ENCODE assay signal across 1 cellular context in genomic region chr12:51341259-51342007, GRCh38.
TF ChIP-seq lines count a peak whose summit lies in the region.

No MANE protein-coding gene starts in this region.

TF ChIP-seq in HepG2, 621 proteins besides CTCF, POLR2A, EP300 and RAD21 (continued from another document and continues in another):
- TF ChIP-seq ARID4A (CRISPR knock-in tag; IDR thresholded peaks at IDR 0.05; ENCODE audit: borderline replicate concordance), result no peak; the same call in 1 of the 2 replicates
- TF ChIP-seq GATAD1 (CRISPR knock-in tag; IDR thresholded peaks at IDR 0.05), result no peak
- no peak for TF ChIP-seq FOXK2 (IDR thresholded peaks at IDR 0.05)
- no peak for TF ChIP-seq NFYC (CRISPR knock-in tag; IDR thresholded peaks at IDR 0.05)
- TF ChIP-seq FOXP1 (IDR thresholded peaks at IDR 0.05), result no peak
- no peak for TF ChIP-seq FOXP1 (CRISPR knock-in tag; IDR thresholded peaks at IDR 0.05)
- 0 out of 2 replicates have a peak, but pooled peaks have one; percentile 21 for TF ChIP-seq ZFY (CRISPR knock-in tag; IDR thresholded peaks at IDR 0.05)
- no peak for TF ChIP-seq MYNN (CRISPR knock-in tag; IDR thresholded peaks at IDR 0.05; ENCODE audit: low read depth)
- TF ChIP-seq ZNF639 (CRISPR knock-in tag; conservative IDR thresholded peaks at IDR 0.05), result no peak
- no peak for TF ChIP-seq ZNF562 (CRISPR knock-in tag; IDR thresholded peaks at IDR 0.05; ENCODE audit: borderline replicate concordance)
- no peak for TF ChIP-seq CREM (IDR thresholded peaks at IDR 0.05)
- no peak for TF ChIP-seq CREM (CRISPR knock-in tag; IDR thresholded peaks at IDR 0.05)
- TF ChIP-seq MBNL3 (CRISPR knock-in tag; conservative IDR thresholded peaks at IDR 0.05), result no peak
- peak; percentile 44; the same call in 1 of the 2 replicates for TF ChIP-seq RXRB (CRISPR knock-in tag; IDR thresholded peaks at IDR 0.05; ENCODE audit: borderline replicate concordance)
- TF ChIP-seq ZNF776 (CRISPR knock-in tag; IDR thresholded peaks at IDR 0.05), result no peak
- no peak for TF ChIP-seq ZSCAN30 (CRISPR knock-in tag; IDR thresholded peaks at IDR 0.05)
- no peak for TF ChIP-seq KMT2B (CRISPR knock-in tag; IDR thresholded peaks at IDR 0.05)
- TF ChIP-seq JARID2 (CRISPR knock-in tag; IDR thresholded peaks at IDR 0.05; ENCODE audit: insufficient replicate concordance), result no peak
- TF ChIP-seq ATF7-NPFF (CRISPR knock-in tag; IDR thresholded peaks at IDR 0.05; ENCODE audit: low read depth), result no peak
- no peak for TF ChIP-seq CHD4 (IDR thresholded peaks at IDR 0.05; ENCODE audit: borderline replicate concordance, low read length)
- peak; percentile 45; the same call in 1 of the 2 replicates for TF ChIP-seq ZBED4 (CRISPR knock-in tag; IDR thresholded peaks at IDR 0.05; ENCODE audit: borderline replicate concordance)
- no peak for TF ChIP-seq BATF2 (CRISPR knock-in tag; IDR thresholded peaks at IDR 0.05)
- no peak for TF ChIP-seq ZBTB37 (CRISPR knock-in tag; IDR thresholded peaks at IDR 0.05)
- no peak for TF ChIP-seq PITX1 (CRISPR knock-in tag; IDR thresholded peaks at IDR 0.05)
- TF ChIP-seq ZNF619 (CRISPR knock-in tag; IDR thresholded peaks at IDR 0.05), result no peak
- TF ChIP-seq ZNF740 (CRISPR knock-in tag; IDR thresholded peaks at IDR 0.05), result no peak
- TF ChIP-seq PCBP1 (IDR thresholded peaks at IDR 0.05; ENCODE audit: borderline replicate concordance, low read depth, low read length), result no peak
- no peak for TF ChIP-seq ZNF790 (CRISPR knock-in tag; IDR thresholded peaks at IDR 0.05; ENCODE audit: borderline replicate concordance)
- peak; percentile 22; the same call in 1 of the 2 replicates for TF ChIP-seq CEBPG (CRISPR knock-in tag; IDR thresholded peaks at IDR 0.05)
- no peak for TF ChIP-seq PRMT3 (CRISPR knock-in tag; IDR thresholded peaks at IDR 0.05; ENCODE audit: borderline replicate concordance, low read depth)
- no peak for TF ChIP-seq ZNF362 (CRISPR knock-in tag; IDR thresholded peaks at IDR 0.05; ENCODE audit: borderline replicate concordance)
- TF ChIP-seq HIVEP1 (CRISPR knock-in tag; IDR thresholded peaks at IDR 0.05), result no peak
- TF ChIP-seq EHMT2 (IDR thresholded peaks at IDR 0.05; ENCODE audit: borderline replicate concordance, low read depth, low read length), result no peak
- TF ChIP-seq ZNF747 (CRISPR knock-in tag; IDR thresholded peaks at IDR 0.05; ENCODE audit: borderline replicate concordance), result no peak
- TF ChIP-seq TARDBP (CRISPR knock-in tag; IDR thresholded peaks at IDR 0.05), result no peak
- TF ChIP-seq ZNF17 (CRISPR knock-in tag; IDR thresholded peaks at IDR 0.05), result no peak
- 0 out of 2 replicates have a peak, but pooled peaks have one; percentile 50 for TF ChIP-seq SMYD3 (CRISPR knock-in tag; IDR thresholded peaks at IDR 0.05)
- TF ChIP-seq BRCA1 (CRISPR knock-in tag; IDR thresholded peaks at IDR 0.05), result no peak
- no peak for TF ChIP-seq ZNF703 (CRISPR knock-in tag; IDR thresholded peaks at IDR 0.05; ENCODE audit: borderline replicate concordance)
- 0 out of 2 replicates have a peak, but pooled peaks have one; percentile 41 for TF ChIP-seq MYPOP (CRISPR knock-in tag; IDR thresholded peaks at IDR 0.05)
- TF ChIP-seq STAT6 (CRISPR knock-in tag; IDR thresholded peaks at IDR 0.05; ENCODE audit: borderline replicate concordance), result no peak
- 0 out of 2 replicates have a peak, but pooled peaks have one; percentile 44 for TF ChIP-seq ZNF230 (CRISPR knock-in tag; IDR thresholded peaks at IDR 0.05)
- 0 out of 2 replicates have a peak, but pooled peaks have one; percentile 39 for TF ChIP-seq THYN1 (CRISPR knock-in tag; IDR thresholded peaks at IDR 0.05; ENCODE audit: borderline replicate concordance, low read depth)
- no peak for TF ChIP-seq SRSF1 (optimal IDR thresholded peaks at IDR 0.05; ENCODE audit: low read depth, low read length)
- TF ChIP-seq ZSCAN9 (CRISPR knock-in tag; IDR thresholded peaks at IDR 0.05; ENCODE audit: borderline replicate concordance), result 0 out of 2 replicates have a peak, but pooled peaks have one; percentile 32
- TF ChIP-seq HOXA9 (CRISPR knock-in tag; IDR thresholded peaks at IDR 0.05; ENCODE audit: borderline replicate concordance), result no peak
- peak; percentile 55; the same call in 1 of the 2 replicates for TF ChIP-seq HNF4G (IDR thresholded peaks at IDR 0.05; ENCODE audit: borderline replicate concordance, low read depth, low read length)
- no peak for TF ChIP-seq HNF4G (CRISPR knock-in tag; IDR thresholded peaks at IDR 0.05; ENCODE audit: borderline replicate concordance, low read depth)
- 0 out of 2 replicates have a peak, but pooled peaks have one; percentile 35 for TF ChIP-seq ZNF256 (CRISPR knock-in tag; conservative IDR thresholded peaks at IDR 0.05)
- TF ChIP-seq RAD51 (IDR thresholded peaks at IDR 0.05; ENCODE audit: borderline replicate concordance), result no peak
- no peak for TF ChIP-seq ZFYVE20 (CRISPR knock-in tag; IDR thresholded peaks at IDR 0.05; ENCODE audit: borderline replicate concordance, low read depth)
- no peak for TF ChIP-seq MIER2 (CRISPR knock-in tag; IDR thresholded peaks at IDR 0.05)
- TF ChIP-seq GATA4 (IDR thresholded peaks at IDR 0.05; ENCODE audit: borderline replicate concordance, low read depth), result no peak
